Comparison of ENCODE assay signal across 8 cellular contexts in the genomic region with DNA sequence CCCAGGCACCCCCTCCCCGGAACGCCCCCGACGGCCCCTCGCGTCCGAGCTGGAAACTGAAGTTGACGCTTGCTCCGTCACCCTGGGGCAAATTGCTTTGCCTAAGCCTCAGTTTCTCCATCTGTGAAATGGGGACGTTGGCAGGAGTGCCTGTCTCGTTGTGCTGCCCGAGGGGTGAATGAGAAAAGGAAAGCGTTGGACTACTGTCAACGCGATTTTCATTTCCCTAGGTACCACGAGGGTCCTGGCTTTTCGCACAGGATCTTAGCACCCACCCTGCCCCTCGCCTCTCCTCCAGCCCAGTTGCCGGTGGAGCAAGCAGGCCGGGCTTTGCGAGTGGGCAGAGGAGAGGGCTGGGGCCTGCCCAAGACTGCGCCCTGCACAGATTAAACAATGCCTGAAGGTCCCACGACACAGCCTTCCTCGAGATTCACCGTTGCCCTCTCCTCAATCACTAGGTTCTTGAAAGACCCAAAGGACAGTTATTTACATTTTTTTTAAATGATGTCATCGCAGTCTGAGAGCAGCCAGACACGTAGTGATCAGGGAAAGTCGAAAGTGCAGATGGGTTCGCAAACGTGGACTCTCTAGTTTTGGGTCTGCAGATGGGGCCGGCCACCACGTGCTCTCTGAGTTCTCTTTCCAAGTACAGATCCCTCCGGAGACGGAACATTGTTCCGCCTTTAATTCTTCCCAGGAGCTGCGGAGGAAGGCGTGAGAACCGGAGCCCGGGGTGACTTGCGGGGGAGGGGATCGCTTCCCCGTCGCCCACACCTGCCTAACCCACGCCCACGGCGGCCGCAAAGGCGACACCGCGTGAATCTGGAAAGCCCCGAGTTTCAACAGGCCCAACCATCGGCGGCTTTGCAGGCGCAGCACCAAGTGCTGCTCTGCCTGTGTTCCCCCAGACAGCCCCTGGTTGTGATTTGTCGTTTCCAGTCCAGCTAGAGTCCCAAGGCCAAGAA. TPM values are rescaled to one million over a fixed set of nuclear protein-coding genes. Genes with fewer than 3 reads are reported as not detected.
DNase-seq lines count a peak whose midpoint lies in the region; ATAC-seq and TF ChIP-seq lines count a peak whose summit lies in the region.

No MANE protein-coding gene starts in this region.

- no peak for TF ChIP-seq CTCF in esophagus squamous epithelium (IDR thresholded peaks at IDR 0.05)

- H3K4me1 Mint-ChIP-seq in natural killer cell treated with Interleukin-12 subunit alpha and Interleukin-12 subunit beta and Interleukin-15 and Interleukin-18, amount 100 ng/mL, for 72 hours (ENCODE audit: low read depth in 2 of 2): peaks cover 39 to 49% of the 10 kb centered on the region in 2 donors
- H3K4me1 Mint-ChIP-seq in stimulated activated naive CD8-positive, alpha-beta T cell treated with anti-CD3 and anti-CD28 coated beads, Interleukin-15, amount 100 ng/mL, for 72 hours: peaks cover 45% of the 10 kb centered on the region

- peak overlapping the region in 1 of 2 donors; percentile 95 for H3K27ac Mint-ChIP-seq in natural killer cell treated with Interleukin-12 subunit alpha and Interleukin-12 subunit beta and Interleukin-15 and Interleukin-18, amount 100 ng/mL, for 72 hours
- H3K27ac Mint-ChIP-seq in stimulated activated naive CD8-positive, alpha-beta T cell treated with anti-CD3 and anti-CD28 coated beads, Interleukin-15, amount 100 ng/mL, for 72 hours: peak overlapping the region; percentile 96 to 97

- peaks cover 7% of the 10 kb centered on the region for H3K9me3 Mint-ChIP-seq in natural killer cell treated with Interleukin-12 subunit alpha and Interleukin-12 subunit beta and Interleukin-15 and Interleukin-18, amount 100 ng/mL, for 72 hours
- peaks cover 12 to 15% of the 10 kb centered on the region in 2 donors for H3K9me3 Mint-ChIP-seq in stimulated activated naive CD8-positive, alpha-beta T cell treated with anti-CD3 and anti-CD28 coated beads, Interleukin-15, amount 100 ng/mL, for 72 hours

- H3K4me3 ChIP-seq in HUES6 (ENCODE audit: low read depth, low read length) (peak overlapping the region; percentile 63), esophagus squamous epithelium (peak overlapping the region; percentile 42 to 67 (median 51))

- TF ChIP-seq POLR2A in esophagus squamous epithelium (IDR thresholded peaks at IDR 0.05): no peak

- WGBS in esophagus squamous epithelium, 2 donors: 8 to 13% methylated on average over 14 to 30 of the region's 55 CpGs

- peaks cover 15% of the 10 kb centered on the region; the same call in 1 of the 2 replicates for H3K9me3 ChIP-seq in HUES6 (ENCODE audit: control insufficient read depth, insufficient read depth, low read depth, low read length)
- H3K9me3 ChIP-seq in esophagus squamous epithelium: no peaks in the 10 kb centered on the region

- H3K27ac ChIP-seq in HUES6 (ENCODE audit: low read depth, low read length) (peak overlapping the region; percentile 79; the same call in 1 of the 2 replicates), esophagus squamous epithelium (peak overlapping the region; percentile 76 to 88 (median 82))

- no peaks in the 10 kb centered on the region for H3K27me3 Mint-ChIP-seq in natural killer cell treated with Interleukin-12 subunit alpha and Interleukin-12 subunit beta and Interleukin-15 and Interleukin-18, amount 100 ng/mL, for 72 hours
- H3K27me3 Mint-ChIP-seq in stimulated activated naive CD8-positive, alpha-beta T cell treated with anti-CD3 and anti-CD28 coated beads, Interleukin-15, amount 100 ng/mL, for 72 hours: no peaks in the 10 kb centered on the region

- peak; percentile 38 for ATAC-seq in GM21367 (IDR thresholded peaks at IDR 0.05; ENCODE audit: unreplicated experiment)
- ATAC-seq in natural killer cell treated with Interleukin-12 subunit alpha and Interleukin-12 subunit beta and Interleukin-15 and Interleukin-18, amount 100 ng/mL, for 72 hours: peak; percentile 85 to 88
- peak; percentile 77 for ATAC-seq in stimulated activated naive CD8-positive, alpha-beta T cell treated with anti-CD3 and anti-CD28 coated beads, Interleukin-15, amount 100 ng/mL, for 72 hours

- intact Hi-C loops in esophagus squamous epithelium (cut with DNase I): no loop called here

- peaks cover 45% of the 10 kb centered on the region for H3K4me1 ChIP-seq in HUES6 (ENCODE audit: control insufficient read depth, insufficient read depth, low read length)
- peaks cover 15 to 73% (median 18%) of the 10 kb centered on the region in 3 donors for H3K4me1 ChIP-seq in esophagus squamous epithelium

- no peaks in the 10 kb centered on the region for H3K36me3 ChIP-seq in HUES6 (ENCODE audit: control insufficient read depth, insufficient read depth, low read length)
- H3K36me3 ChIP-seq in esophagus squamous epithelium: no peaks in the 10 kb centered on the region

- peak overlapping the region; percentile 85 for H3K4me3 Mint-ChIP-seq in natural killer cell treated with Interleukin-12 subunit alpha and Interleukin-12 subunit beta and Interleukin-15 and Interleukin-18, amount 100 ng/mL, for 72 hours
- peak overlapping the region; percentile 80 to 84 for H3K4me3 Mint-ChIP-seq in stimulated activated naive CD8-positive, alpha-beta T cell treated with anti-CD3 and anti-CD28 coated beads, Interleukin-15, amount 100 ng/mL, for 72 hours

- H3K27me3 ChIP-seq in HUES6 (ENCODE audit: control insufficient read depth, insufficient read depth, low read length) (peaks cover 8% of the 10 kb centered on the region; the same call in 1 of the 2 replicates), esophagus squamous epithelium (no peaks in the 10 kb centered on the region)

- DNase-seq in CD1c-positive myeloid dendritic cell (ENCODE audit: extremely low spot score): peak; percentile 97
- peak; percentile 91 for DNase-seq in activated CD8-positive, alpha-beta memory T cell treated with anti-CD3 and anti-CD28 coated beads, Interleukin-2, amount 50 U/mL, for 48 hours
- peak; percentile 25 for DNase-seq in esophagus squamous epithelium (lab: John Stamatoyannopoulos, UW)
- peak; percentile 96 for DNase-seq in natural killer cell treated with Interleukin-12 subunit alpha and Interleukin-12 subunit beta and Interleukin-15 and Interleukin-18, amount 100 ng/mL, for 72 hours (ENCODE audit: low spot score)
- peak; percentile 83 to 92 for DNase-seq in stimulated activated naive CD8-positive, alpha-beta T cell treated with anti-CD3 and anti-CD28 coated beads, Interleukin-15, amount 100 ng/mL, for 72 hours
- no peak for DNase-seq in NCI-H1436 (lab: John Stamatoyannopoulos, UW)

- peak overlapping the region; percentile 85 for H3K9ac ChIP-seq in HUES6 (ENCODE audit: low read length)

- H3K36me3 Mint-ChIP-seq in natural killer cell treated with Interleukin-12 subunit alpha and Interleukin-12 subunit beta and Interleukin-15 and Interleukin-18, amount 100 ng/mL, for 72 hours: peaks cover 10% of the 10 kb centered on the region

RNA-seq across cellular contexts. Expression of a gene that starts 54.1 kb away (rescaled TPM):
- 10 to 100 TPM in 1 of 4 donors, 1 to 10 TPM in 2, under 1 TPM in 1; 0.53 to 16.8 (median 6.4) TPM for total RNA-seq in esophagus squamous epithelium
- total RNA-seq in natural killer cell treated with Interleukin-12 subunit alpha and Interleukin-12 subunit beta and Interleukin-15 and Interleukin-18, amount 100 ng/mL, for 72 hours: not detected
